In the genomic region with DNA sequence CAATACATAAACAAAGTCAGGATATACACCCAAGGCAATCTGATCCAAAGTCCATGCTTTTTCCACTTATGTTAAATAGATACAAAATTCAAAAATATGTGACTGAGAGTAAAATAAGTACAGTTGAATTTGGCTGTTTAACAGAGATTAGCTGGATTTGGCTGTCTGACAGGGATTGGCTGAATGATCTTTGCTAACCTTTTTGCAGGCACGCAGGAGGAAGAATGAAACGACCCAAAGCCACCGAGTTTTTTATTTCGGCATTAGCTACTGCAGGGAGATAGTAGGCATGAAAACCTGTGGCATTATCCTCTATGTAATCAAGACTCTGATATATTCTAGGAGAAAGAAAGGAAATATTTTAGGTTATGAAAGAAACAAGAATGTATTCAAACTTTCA, we compare ENCODE assay signal across 15 cellular contexts. TPM values are rescaled to one million over a fixed set of nuclear protein-coding genes. Genes with fewer than 3 reads are reported as not detected.
"Had no signal": no experiment of that assay in that cellular context is flagged by ENCODE, and none has a peak within 500 bp of the region (broad histone marks: within the 10 kb centered on the region; RNA-seq: fewer than 3 reads in every experiment).

No MANE protein-coding gene starts in this region.

RNA-seq across cellular contexts. Expression of gene TERB2, which starts 26.2 kb away (rescaled TPM):
- total RNA-seq: stomach, subcutaneous adipose tissue, suprapubic skin, temporal lobe, thoracic aorta, thyroid gland, tibial nerve, transverse colon, upper lobe of left lung, upper lobe of right lung, ureter, urinary bladder, uterus, vagina had no signal
- polyA plus RNA-seq: stomach, thymus, urinary bladder had no signal
